1 cellular context compared by ENCODE assay signal in the genomic region with DNA sequence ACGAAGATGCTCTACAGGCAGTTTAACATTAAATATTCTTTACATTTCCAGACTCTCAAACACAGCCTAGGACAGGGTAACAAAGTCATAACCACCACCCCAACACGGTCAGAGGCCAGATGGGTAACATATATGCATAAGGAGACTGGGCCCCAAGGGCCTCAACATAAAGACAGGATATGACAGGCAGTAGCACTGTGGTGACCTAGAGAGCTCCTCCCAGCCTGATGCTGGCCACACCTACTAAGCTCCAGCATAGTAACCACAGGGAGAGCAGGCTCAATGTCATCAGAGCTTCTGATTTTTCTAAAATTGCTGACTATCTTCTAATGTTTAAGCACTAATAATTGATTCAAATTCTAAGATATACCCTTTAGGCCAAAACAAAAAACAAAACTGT.
TF ChIP-seq lines count a peak whose summit lies in the region.

No MANE protein-coding gene starts in this region.

TF ChIP-seq in GM12878, 131 proteins besides CTCF, POLR2A, EP300 and RAD21 (continued from another document):
- TF ChIP-seq EGR1 (IDR thresholded peaks at IDR 0.05; ENCODE audit: borderline replicate concordance in 1 of 2, low read depth in 2 of 2, low read length in 2 of 2): no peak
